Comparison of ENCODE assay signal across 17 cellular contexts in genomic region chr2:43642363-43642762, GRCh38. TPM values are rescaled to one million over a fixed set of nuclear protein-coding genes. Genes with fewer than 3 reads are reported as not detected.
"Had no signal": no experiment of that assay in that cellular context is flagged by ENCODE, and none has a peak within 500 bp of the region (broad histone marks: within the 10 kb centered on the region; RNA-seq: fewer than 3 reads in every experiment).

No MANE protein-coding gene starts in this region.

- H3K27me3 ChIP-seq: pancreas, thyroid gland had no signal

- DNase-seq: effector CD8-positive, alpha-beta T cell; foreskin melanocyte; head of caudate nucleus; hippocampal formation; left colon; left ventricle myocardium superior; mesendoderm; naive B cell; occipital lobe; pancreas; right cardiac atrium; small intestine; stimulated activated CD4-positive, alpha-beta T cell treated with anti-CD3 and anti-CD28 coated beads, Interleukin-12 subunit alpha, Interleukin-12 subunit beta, amount 100 ng/mL, for 4 hours; stimulated activated naive CD4-positive, alpha-beta T cell treated with Interleukin-2 at 50 U/mL for 16 hours; thyroid gland had no signal

- H3K4me1 ChIP-seq: pancreas, thyroid gland had no signal

- H3K36me3 ChIP-seq: pancreas, thyroid gland had no signal

- H3K27ac ChIP-seq: pancreas, thyroid gland had no signal

- H3K4me3 ChIP-seq: pancreas, thyroid gland had no signal

- ATAC-seq: left colon, left ventricle myocardium superior, pancreas, right cardiac atrium had no signal

- H3K9me3 ChIP-seq: pancreas, thyroid gland had no signal

- FAIRE-seq: pancreas, small intestine, urothelium cell line had no signal

RNA-seq across cellular contexts. Expression of gene PLEKHH2, which starts 5.3 kb away (rescaled TPM):
- total RNA-seq: lung microvascular endothelial cell had no signal

RNA-seq across cellular contexts. Expression of gene C1GALT1C1L, which starts 33.9 kb away (rescaled TPM):
- total RNA-seq: lung microvascular endothelial cell, occipital lobe had no signal
